In genomic region chr12:53327435-53328042, GRCh38 we compare ENCODE assay signal across 1 cellular context.
TF ChIP-seq lines count a peak whose summit lies in the region.

No MANE protein-coding gene starts in this region.

TF ChIP-seq in GM12878, 131 proteins besides CTCF, POLR2A, EP300 and RAD21:
- TF ChIP-seq NR2F1 (conservative IDR thresholded peaks at IDR 0.05) = peak; percentile 37; the same call in 1 of the 2 replicates
- peak; percentile 29; the same call in 1 of the 2 replicates for TF ChIP-seq SMC3 (IDR thresholded peaks at IDR 0.05; ENCODE audit: borderline replicate concordance, low read length)
- TF ChIP-seq MEF2A (IDR thresholded peaks at IDR 0.05; ENCODE audit: insufficient read depth, low read depth, low read length) = no peak
